7 cellular contexts compared by ENCODE assay signal in the genomic region with DNA sequence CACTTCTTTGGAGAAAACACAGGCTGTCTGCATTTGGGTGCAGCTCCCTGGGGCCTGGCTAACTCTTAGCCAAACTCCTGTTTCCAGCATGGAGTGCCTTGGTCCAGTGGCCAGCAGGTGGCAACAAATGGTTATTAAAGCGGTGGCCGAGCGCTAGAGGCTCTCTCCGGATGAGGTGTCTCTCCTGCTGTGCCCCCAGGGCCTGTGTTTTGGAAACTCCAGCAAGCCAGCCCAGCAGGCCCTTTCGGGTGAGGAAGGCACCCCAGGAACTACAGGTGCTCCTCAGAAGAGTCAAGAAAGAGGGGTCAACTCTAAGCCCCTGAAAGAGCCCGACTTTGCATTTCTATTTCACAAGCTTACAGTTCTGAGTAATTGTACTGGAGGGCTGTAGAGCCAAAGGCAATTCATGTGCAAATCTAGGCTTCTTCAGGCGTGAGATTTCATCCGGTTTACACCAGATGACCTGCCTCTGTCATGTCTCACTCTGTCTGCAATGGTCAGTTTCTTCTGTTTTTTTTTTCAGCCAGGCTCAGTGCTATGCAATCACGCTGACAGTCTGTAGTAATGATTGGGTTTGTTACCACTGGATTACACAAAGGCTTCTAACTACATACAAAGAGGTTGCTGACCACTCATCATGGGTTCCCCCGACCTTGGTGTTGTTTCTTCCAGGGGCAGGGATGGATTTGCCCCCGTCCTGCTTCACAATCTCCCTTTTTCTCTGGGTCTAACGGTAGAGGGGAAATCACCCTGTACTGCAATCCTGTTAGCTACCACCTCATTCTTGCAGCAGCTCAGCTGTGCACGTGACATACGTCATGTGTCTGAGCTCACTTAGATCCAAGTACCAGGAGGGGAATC. TPM values are rescaled to one million over a fixed set of nuclear protein-coding genes. Genes with fewer than 3 reads are reported as not detected.
DNase-seq lines count a peak whose midpoint lies in the region; ATAC-seq and TF ChIP-seq lines count a peak whose summit lies in the region.

No MANE protein-coding gene starts in this region.

- no peaks in the 10 kb centered on the region for H3K27me3 Mint-ChIP-seq in endothelial cell (ENCODE audit: unreplicated experiment)

- no peak overlapping the region for H3K27ac ChIP-seq in substantia nigra (ENCODE audit: low read depth, low read length, poor library complexity, severe bottlenecking)

- H3K36me3 Mint-ChIP-seq in endothelial cell (ENCODE audit: low read depth, unreplicated experiment): no peaks in the 10 kb centered on the region

- no peaks in the 10 kb centered on the region for H3K36me3 ChIP-seq in GM06990 (ENCODE audit: control insufficient read depth, insufficient read depth, low read length)

- H3K4me3 Mint-ChIP-seq in endothelial cell (ENCODE audit: unreplicated experiment): no peak overlapping the region

- peak; percentile 55 for ATAC-seq in HG02571 (IDR thresholded peaks at IDR 0.05; ENCODE audit: unreplicated experiment)

- no peaks in the 10 kb centered on the region for H3K9me3 Mint-ChIP-seq in endothelial cell (ENCODE audit: unreplicated experiment)

- no peak overlapping the region for H3K27ac Mint-ChIP-seq in endothelial cell (ENCODE audit: unreplicated experiment)

- H3K4me3 ChIP-seq in GM06990 (replicated peaks; ENCODE audit: low read depth, low read length) (no peak overlapping the region), WI38 (ENCODE audit: low read depth, low read length) (no peak overlapping the region)

- H3K27me3 ChIP-seq in GM06990 (replicated peaks; ENCODE audit: control insufficient read depth, insufficient read depth, low read length): no peaks in the 10 kb centered on the region; the same call in 1 of the 2 replicates

- DNase-seq in GM06990 (ENCODE audit: extremely low read depth, insufficient read length) (no peak), NCI-H146 treated with DMSO at 0.1 percent for 48 hours (lab: John Stamatoyannopoulos, UW; ENCODE audit: unreplicated experiment) (peak; percentile 41), endothelial cell (ENCODE audit: low spot score) (peak; percentile 78), medulla oblongata (ENCODE audit: extremely low spot score) (peak; percentile 85), substantia nigra (lab: John Stamatoyannopoulos, UW) (peak in 48 of 49 donors; percentile 14 to 85 (median 64))

- H3K4me1 Mint-ChIP-seq in endothelial cell (ENCODE audit: unreplicated experiment): peaks cover 19% of the 10 kb centered on the region

- peak; percentile 63 for TF ChIP-seq CTCF in GM06990 (IDR thresholded peaks at IDR 0.05; ENCODE audit: insufficient read depth, low read length, poor library complexity, severe bottlenecking)
- TF ChIP-seq CTCF in WI38 (IDR thresholded peaks at IDR 0.05; ENCODE audit: low read depth, low read length): peak; percentile 83
- peak; percentile 67 for TF ChIP-seq CTCF in endothelial cell (IDR thresholded peaks at IDR 0.05; ENCODE audit: unreplicated experiment)

RNA-seq across cellular contexts. Expression of a gene that starts 7.6 kb away (rescaled TPM):
- 0.41 TPM for total RNA-seq in endothelial cell (ENCODE audit: unreplicated experiment)
